1 cellular context compared by ENCODE assay signal in the genomic region with DNA sequence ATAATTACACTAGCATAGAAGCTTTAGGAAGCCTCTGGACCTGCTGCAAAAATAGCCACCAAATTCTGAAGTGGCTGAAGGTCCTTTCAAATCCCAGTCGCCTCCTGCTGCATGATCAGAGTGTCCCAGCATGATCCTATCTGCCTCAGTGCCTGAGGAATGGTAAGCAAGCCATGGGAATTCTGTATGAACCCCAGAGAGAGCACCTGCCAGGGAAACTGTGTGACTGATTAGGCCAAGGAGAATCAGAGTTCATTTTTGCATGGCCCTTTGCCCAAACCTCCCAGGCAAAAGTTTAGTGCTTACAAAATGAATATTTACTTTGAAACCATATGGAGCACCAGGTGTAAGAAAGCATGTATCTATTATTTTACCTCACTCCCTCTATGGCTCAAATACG.
TF ChIP-seq lines count a peak whose summit lies in the region.

No MANE protein-coding gene starts in this region.

TF ChIP-seq in H1, 55 proteins besides CTCF, POLR2A, EP300 and RAD21:
- TF ChIP-seq CREB1 (IDR thresholded peaks at IDR 0.05) (no peak), FOSL1 (IDR thresholded peaks at IDR 0.05; ENCODE audit: insufficient read depth, low read depth, low read length) (no peak), CEBPB (IDR thresholded peaks at IDR 0.05; ENCODE audit: low read depth, low read length) (no peak), SRF (IDR thresholded peaks at IDR 0.05; ENCODE audit: low read depth, low read length) (no peak), KDM5A (IDR thresholded peaks at IDR 0.05; ENCODE audit: low read length) (no peak), KDM1A (IDR thresholded peaks at IDR 0.05; ENCODE audit: borderline replicate concordance, low read length) (no peak)
- TF ChIP-seq, protein P1, sequence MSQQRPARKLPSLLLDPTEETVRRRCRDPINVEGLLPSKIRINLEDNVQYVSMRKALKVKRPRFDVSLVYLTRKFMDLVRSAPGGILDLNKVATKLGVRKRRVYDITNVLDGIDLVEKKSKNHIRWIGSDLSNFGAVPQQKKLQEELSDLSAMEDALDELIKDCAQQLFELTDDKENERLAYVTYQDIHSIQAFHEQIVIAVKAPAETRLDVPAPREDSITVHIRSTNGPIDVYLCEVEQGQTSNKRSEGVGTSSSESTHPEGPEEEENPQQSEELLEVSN (IDR thresholded peaks at IDR 0.05): no peak
TF ChIP-seq in H1: peak in this region for 0.
